In genomic region chr2:177392373-177393246, GRCh38 we compare ENCODE assay signal across 1 cellular context.
A peak's percentile ranks its signal among the peaks of the same experiment; 100 is the strongest.
TF ChIP-seq lines count a peak whose summit lies in the region.

TSS of gene AGPS (plus strand) at chr2:177392773. CDS start at chr2:177392790, 17 bp downstream.

TF ChIP-seq in HepG2, 621 proteins besides CTCF, POLR2A, EP300 and RAD21 (continued from another document and continues in another):
- TF ChIP-seq ZNF225 (CRISPR knock-in tag; IDR thresholded peaks at IDR 0.05) (peak; percentile 97), ZNF639 (CRISPR knock-in tag; conservative IDR thresholded peaks at IDR 0.05) (no peak; the same call in none of the 2 replicates), MXD3 (CRISPR knock-in tag; IDR thresholded peaks at IDR 0.05) (peak; percentile 98), ZNF121 (CRISPR knock-in tag; IDR thresholded peaks at IDR 0.05) (peak; percentile 80), ZNF761 (CRISPR knock-in tag; conservative IDR thresholded peaks at IDR 0.05) (0 out of 2 replicates have a peak, but pooled peaks have one; percentile 79), KLF12 (CRISPR knock-in tag; IDR thresholded peaks at IDR 0.05; ENCODE audit: borderline replicate concordance) (peak; percentile 98), NR2F6 (IDR thresholded peaks at IDR 0.05) (no peak; the same call in 1 of the 2 replicates), NR2F6 (CRISPR knock-in tag; IDR thresholded peaks at IDR 0.05) (peak; percentile 97), ZNF263 (CRISPR knock-in tag; IDR thresholded peaks at IDR 0.05) (peak; percentile 69; the same call in 1 of the 2 replicates), KAT7 (CRISPR knock-in tag; IDR thresholded peaks at IDR 0.05; ENCODE audit: borderline replicate concordance) (peak; percentile 98), ZNF788 (CRISPR knock-in tag; IDR thresholded peaks at IDR 0.05; ENCODE audit: borderline replicate concordance) (peak; percentile 99), YY1 (IDR thresholded peaks at IDR 0.05; ENCODE audit: insufficient read depth, insufficient replicate concordance, low read depth, low read length) (peak; percentile 96), ZNF747 (CRISPR knock-in tag; IDR thresholded peaks at IDR 0.05; ENCODE audit: borderline replicate concordance) (peak; percentile 90), ZNF256 (CRISPR knock-in tag; conservative IDR thresholded peaks at IDR 0.05) (peak; percentile 92), TOPORS (CRISPR knock-in tag; IDR thresholded peaks at IDR 0.05) (peak; percentile 97), ZBTB33 (CRISPR knock-in tag; IDR thresholded peaks at IDR 0.05) (peak; percentile 19), ZNF431 (CRISPR knock-in tag; IDR thresholded peaks at IDR 0.05; ENCODE audit: borderline replicate concordance, low read depth) (peak; percentile 89), TBL1XR1 (IDR thresholded peaks at IDR 0.05; ENCODE audit: borderline replicate concordance, low read length, partially characterized antibody) (peak; percentile 46), ZNF737 (CRISPR knock-in tag; IDR thresholded peaks at IDR 0.05; ENCODE audit: borderline replicate concordance) (no peak), KMT2A (CRISPR knock-in tag; IDR thresholded peaks at IDR 0.05) (peak; percentile 100), HMG20B (CRISPR knock-in tag; conservative IDR thresholded peaks at IDR 0.05) (peak; percentile 68; the same call in 1 of the 2 replicates), ZNF430 (CRISPR knock-in tag; IDR thresholded peaks at IDR 0.05) (peak; percentile 98), USF2 (IDR thresholded peaks at IDR 0.05; ENCODE audit: low read depth, low read length) (no peak; the same call in 1 of the 2 replicates), USF2 (CRISPR knock-in tag; IDR thresholded peaks at IDR 0.05; ENCODE audit: borderline replicate concordance) (no peak), ZNF318 (CRISPR knock-in tag; IDR thresholded peaks at IDR 0.05) (peak; percentile 82; the same call in 1 of the 2 replicates), ZNF224 (CRISPR knock-in tag; IDR thresholded peaks at IDR 0.05) (peak; percentile 98; the same call in 1 of the 2 replicates), SIX1 (CRISPR knock-in tag; IDR thresholded peaks at IDR 0.05; ENCODE audit: borderline replicate concordance) (no peak), SKI (IDR thresholded peaks at IDR 0.05; ENCODE audit: partially characterized antibody) (peak; percentile 91), GMEB1 (CRISPR knock-in tag; IDR thresholded peaks at IDR 0.05; ENCODE audit: borderline replicate concordance) (peak; percentile 93), PHB2 (IDR thresholded peaks at IDR 0.05; ENCODE audit: partially characterized antibody) (no peak), CC2D1A (CRISPR knock-in tag; IDR thresholded peaks at IDR 0.05) (no peak), SNAPC5 (CRISPR knock-in tag; IDR thresholded peaks at IDR 0.05; ENCODE audit: borderline replicate concordance) (no peak; the same call in 1 of the 2 replicates)
